Comparison of ENCODE assay signal across 2 cellular contexts in the genomic region with DNA sequence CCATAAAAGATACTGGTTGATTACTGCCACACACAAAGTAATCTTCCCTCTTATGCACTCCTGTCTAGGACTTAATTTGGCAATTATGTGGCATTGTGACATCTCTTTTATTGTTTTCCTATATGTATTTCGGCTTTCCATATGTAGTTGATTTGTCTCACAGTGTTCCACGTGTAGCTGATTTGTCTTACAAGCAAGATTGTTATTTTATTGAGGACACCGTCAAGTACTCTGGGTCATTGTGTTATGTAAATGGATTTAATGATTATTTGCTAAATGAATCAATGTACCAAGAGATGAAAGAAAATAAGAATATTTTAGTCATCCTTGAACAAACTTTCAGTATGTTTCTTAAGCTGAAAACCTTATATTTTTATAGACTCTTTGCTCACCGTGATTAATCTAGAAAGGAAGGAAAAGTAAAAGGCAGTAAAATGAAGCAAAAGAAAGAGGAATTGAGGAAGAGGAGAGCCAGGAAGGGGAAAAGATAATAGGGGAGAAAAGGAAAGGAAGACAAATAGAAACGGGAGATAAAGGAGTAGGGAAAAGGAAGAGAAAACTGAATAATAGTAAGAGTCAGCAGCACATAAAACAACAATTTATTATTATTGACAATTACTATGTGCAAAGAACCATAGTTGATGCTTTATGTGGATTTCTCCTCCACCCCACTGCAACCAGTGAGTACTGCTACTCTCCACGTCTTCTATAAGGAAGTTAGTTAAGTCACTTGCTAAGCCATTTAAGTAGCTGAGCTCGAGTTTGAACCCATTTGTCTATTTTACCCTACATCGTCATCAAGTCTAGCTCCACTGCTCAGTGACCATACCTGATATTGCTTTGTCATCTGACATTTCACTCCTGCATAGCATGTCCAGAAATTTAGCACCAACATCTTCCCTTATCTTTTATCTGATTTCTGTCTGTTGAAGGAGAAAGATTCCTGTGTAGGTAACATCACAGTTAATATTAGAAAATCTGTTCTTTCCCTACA.
TF ChIP-seq lines count a peak whose summit lies in the region.

No MANE protein-coding gene starts in this region.

TF ChIP-seq in A549, 52 proteins besides CTCF, POLR2A, EP300 and RAD21:
- TF ChIP-seq, protein P1, sequence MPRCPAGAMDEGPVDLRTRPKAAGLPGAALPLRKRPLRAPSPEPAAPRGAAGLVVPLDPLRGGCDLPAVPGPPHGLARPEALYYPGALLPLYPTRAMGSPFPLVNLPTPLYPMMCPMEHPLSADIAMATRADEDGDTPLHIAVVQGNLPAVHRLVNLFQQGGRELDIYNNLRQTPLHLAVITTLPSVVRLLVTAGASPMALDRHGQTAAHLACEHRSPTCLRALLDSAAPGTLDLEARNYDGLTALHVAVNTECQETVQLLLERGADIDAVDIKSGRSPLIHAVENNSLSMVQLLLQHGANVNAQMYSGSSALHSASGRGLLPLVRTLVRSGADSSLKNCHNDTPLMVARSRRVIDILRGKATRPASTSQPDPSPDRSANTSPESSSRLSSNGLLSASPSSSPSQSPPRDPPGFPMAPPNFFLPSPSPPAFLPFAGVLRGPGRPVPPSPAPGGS (IDR thresholded peaks at IDR 0.05) = no peak
- TF ChIP-seq MAFK (IDR thresholded peaks at IDR 0.05; ENCODE audit: partially characterized antibody) = peak; percentile 53

TF ChIP-seq in HEK293, 187 proteins besides CTCF, POLR2A, EP300 and RAD21:
- TF ChIP-seq HOXC10 (CRISPR knock-in tag; IDR thresholded peaks at IDR 0.05) (no peak), ZXDB (tag by site-specific recombination; IDR thresholded peaks at IDR 0.05) (no peak), ZNF426 (tag by site-specific recombination; IDR thresholded peaks at IDR 0.05) (no peak), ZNF768 (tag by site-specific recombination; IDR thresholded peaks at IDR 0.05) (no peak), ZNF707 (tag by site-specific recombination; IDR thresholded peaks at IDR 0.05) (no peak), ZFHX2 (tag by site-specific recombination; conservative IDR thresholded peaks at IDR 0.05) (no peak), MZF1 (tag by site-specific recombination; IDR thresholded peaks at IDR 0.05; ENCODE audit: borderline replicate concordance) (no peak), ZNF747 (tag by site-specific recombination; IDR thresholded peaks at IDR 0.05) (no peak), ZBTB8A (tag by site-specific recombination; IDR thresholded peaks at IDR 0.05) (no peak), ZNF266 (tag by site-specific recombination; IDR thresholded peaks at IDR 0.05; ENCODE audit: low read depth) (no peak), ZNF366 (tag by site-specific recombination; conservative IDR thresholded peaks at IDR 0.05) (peak; percentile 44; the same call in 1 of the 2 replicates), ZNF549 (tag by site-specific recombination; IDR thresholded peaks at IDR 0.05) (no peak), EGR2 (tag by site-specific recombination; IDR thresholded peaks at IDR 0.05; ENCODE audit: low read depth) (no peak), PRDM1 (tag by site-specific recombination; IDR thresholded peaks at IDR 0.05) (peak; percentile 70), ZSCAN16 (tag by site-specific recombination; IDR thresholded peaks at IDR 0.05) (no peak), ZNF121 (tag by site-specific recombination; IDR thresholded peaks at IDR 0.05) (no peak)
- TF ChIP-seq, protein P2, sequence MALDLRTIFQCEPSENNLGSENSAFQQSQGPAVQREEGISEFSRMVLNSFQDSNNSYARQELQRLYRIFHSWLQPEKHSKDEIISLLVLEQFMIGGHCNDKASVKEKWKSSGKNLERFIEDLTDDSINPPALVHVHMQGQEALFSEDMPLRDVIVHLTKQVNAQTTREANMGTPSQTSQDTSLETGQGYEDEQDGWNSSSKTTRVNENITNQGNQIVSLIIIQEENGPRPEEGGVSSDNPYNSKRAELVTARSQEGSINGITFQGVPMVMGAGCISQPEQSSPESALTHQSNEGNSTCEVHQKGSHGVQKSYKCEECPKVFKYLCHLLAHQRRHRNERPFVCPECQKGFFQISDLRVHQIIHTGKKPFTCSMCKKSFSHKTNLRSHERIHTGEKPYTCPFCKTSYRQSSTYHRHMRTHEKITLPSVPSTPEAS (tag by site-specific recombination; IDR thresholded peaks at IDR 0.05) = no peak
- TF ChIP-seq, protein P3, sequence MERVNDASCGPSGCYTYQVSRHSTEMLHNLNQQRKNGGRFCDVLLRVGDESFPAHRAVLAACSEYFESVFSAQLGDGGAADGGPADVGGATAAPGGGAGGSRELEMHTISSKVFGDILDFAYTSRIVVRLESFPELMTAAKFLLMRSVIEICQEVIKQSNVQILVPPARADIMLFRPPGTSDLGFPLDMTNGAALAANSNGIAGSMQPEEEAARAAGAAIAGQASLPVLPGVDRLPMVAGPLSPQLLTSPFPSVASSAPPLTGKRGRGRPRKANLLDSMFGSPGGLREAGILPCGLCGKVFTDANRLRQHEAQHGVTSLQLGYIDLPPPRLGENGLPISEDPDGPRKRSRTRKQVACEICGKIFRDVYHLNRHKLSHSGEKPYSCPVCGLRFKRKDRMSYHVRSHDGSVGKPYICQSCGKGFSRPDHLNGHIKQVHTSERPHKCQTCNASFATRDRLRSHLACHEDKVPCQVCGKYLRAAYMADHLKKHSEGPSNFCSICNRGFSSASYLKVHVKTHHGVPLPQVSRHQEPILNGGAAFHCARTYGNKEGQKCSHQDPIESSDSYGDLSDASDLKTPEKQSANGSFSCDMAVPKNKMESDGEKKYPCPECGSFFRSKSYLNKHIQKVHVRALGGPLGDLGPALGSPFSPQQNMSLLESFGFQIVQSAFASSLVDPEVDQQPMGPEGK (tag by site-specific recombination; IDR thresholded peaks at IDR 0.05) = no peak
- TF ChIP-seq, protein P4, sequence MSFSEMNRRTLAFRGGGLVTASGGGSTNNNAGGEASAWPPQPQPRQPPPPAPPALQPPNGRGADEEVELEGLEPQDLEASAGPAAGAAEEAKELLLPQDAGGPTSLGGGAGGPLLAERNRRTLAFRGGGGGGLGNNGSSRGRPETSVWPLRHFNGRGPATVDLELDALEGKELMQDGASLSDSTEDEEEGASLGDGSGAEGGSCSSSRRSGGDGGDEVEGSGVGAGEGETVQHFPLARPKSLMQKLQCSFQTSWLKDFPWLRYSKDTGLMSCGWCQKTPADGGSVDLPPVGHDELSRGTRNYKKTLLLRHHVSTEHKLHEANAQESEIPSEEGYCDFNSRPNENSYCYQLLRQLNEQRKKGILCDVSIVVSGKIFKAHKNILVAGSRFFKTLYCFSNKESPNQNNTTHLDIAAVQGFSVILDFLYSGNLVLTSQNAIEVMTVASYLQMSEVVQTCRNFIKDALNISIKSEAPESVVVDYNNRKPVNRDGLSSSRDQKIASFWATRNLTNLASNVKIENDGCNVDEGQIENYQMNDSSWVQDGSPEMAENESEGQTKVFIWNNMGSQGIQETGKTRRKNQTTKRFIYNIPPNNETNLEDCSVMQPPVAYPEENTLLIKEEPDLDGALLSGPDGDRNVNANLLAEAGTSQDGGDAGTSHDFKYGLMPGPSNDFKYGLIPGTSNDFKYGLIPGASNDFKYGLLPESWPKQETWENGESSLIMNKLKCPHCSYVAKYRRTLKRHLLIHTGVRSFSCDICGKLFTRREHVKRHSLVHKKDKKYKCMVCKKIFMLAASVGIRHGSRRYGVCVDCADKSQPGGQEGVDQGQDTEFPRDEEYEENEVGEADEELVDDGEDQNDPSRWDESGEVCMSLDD (tag by site-specific recombination; IDR thresholded peaks at IDR 0.05) = no peak
- TF ChIP-seq, protein P5, sequence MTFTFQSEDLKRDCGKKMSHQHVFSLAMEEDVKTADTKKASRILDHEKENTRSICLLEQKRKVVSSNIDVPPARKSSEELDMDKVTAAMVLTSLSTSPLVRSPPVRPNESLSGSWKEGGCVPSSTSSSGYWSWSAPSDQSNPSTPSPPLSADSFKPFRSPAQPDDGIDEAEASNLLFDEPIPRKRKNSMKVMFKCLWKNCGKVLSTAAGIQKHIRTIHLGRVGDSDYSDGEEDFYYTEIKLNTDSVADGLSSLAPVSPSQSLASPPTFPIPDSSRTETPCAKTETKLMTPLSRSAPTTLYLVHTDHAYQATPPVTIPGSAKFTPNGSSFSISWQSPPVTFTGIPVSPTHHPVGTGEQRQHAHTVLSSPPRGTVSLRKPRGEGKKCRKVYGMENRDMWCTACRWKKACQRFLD (tag by site-specific recombination; IDR thresholded peaks at IDR 0.05) = no peak
- TF ChIP-seq, protein P6, sequence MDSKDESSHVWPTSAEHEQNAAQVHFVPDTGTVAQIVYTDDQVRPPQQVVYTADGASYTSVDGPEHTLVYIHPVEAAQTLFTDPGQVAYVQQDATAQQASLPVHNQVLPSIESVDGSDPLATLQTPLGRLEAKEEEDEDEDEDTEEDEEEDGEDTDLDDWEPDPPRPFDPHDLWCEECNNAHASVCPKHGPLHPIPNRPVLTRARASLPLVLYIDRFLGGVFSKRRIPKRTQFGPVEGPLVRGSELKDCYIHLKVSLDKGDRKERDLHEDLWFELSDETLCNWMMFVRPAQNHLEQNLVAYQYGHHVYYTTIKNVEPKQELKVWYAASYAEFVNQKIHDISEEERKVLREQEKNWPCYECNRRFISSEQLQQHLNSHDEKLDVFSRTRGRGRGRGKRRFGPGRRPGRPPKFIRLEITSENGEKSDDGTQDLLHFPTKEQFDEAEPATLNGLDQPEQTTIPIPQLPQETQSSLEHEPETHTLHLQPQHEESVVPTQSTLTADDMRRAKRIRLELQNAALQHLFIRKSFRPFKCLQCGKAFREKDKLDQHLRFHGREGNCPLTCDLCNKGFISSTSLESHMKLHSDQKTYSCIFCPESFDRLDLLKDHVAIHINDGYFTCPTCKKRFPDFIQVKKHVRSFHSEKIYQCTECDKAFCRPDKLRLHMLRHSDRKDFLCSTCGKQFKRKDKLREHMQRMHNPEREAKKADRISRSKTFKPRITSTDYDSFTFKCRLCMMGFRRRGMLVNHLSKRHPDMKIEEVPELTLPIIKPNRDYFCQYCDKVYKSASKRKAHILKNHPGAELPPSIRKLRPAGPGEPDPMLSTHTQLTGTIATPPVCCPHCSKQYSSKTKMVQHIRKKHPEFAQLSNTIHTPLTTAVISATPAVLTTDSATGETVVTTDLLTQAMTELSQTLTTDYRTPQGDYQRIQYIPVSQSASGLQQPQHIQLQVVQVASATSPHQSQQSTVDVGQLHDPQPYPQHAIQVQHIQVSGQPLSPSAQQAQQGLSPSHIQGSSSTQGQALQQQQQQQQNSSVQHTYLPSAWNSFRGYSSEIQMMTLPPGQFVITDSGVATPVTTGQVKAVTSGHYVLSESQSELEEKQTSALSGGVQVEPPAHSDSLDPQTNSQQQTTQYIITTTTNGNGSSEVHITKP (tag by site-specific recombination; IDR thresholded peaks at IDR 0.05) = 0 out of 2 replicates have a peak, but pooled peaks have one; percentile 37
TF ChIP-seq in HEK293: peak in this region for 3.
